Comparison of ENCODE assay signal across 21 cellular contexts in genomic region chr2:144211065-144211464, GRCh38.
A peak's percentile ranks its signal among the peaks of the same experiment; 100 is the strongest.
DNase-seq lines count a peak whose midpoint lies in the region; ATAC-seq lines count a peak whose summit lies in the region.
"Had no signal": no experiment of that assay in that cellular context is flagged by ENCODE, and none has a peak within 500 bp of the region (broad histone marks: within the 10 kb centered on the region; RNA-seq: fewer than 3 reads in every experiment).

No MANE protein-coding gene starts in this region.

- H3K9me3 Mint-ChIP-seq in activated CD4-positive, alpha-beta T cell treated with anti-CD3 and anti-CD28 coated beads, Interleukin-2, amount 10 ng/mL, durations not matched to agents 24 days and 14 days, result peaks cover 17% of the 10 kb centered on the region
- no peaks in the 10 kb centered on the region for H3K9me3 Mint-ChIP-seq in stimulated activated naive CD8-positive, alpha-beta T cell treated with anti-CD3 and anti-CD28 coated beads, Interleukin-15, amount 100 ng/mL, for 72 hours
- no peaks in the 10 kb centered on the region for H3K9me3 Mint-ChIP-seq in activated naive CD8-positive, alpha-beta T cell treated with anti-CD3 and anti-CD28 coated beads, Interleukin-2, amount 50 U/mL, for 24 hours

- H3K27me3 Mint-ChIP-seq in activated CD4-positive, alpha-beta T cell treated with anti-CD3 and anti-CD28 coated beads, Interleukin-2, amount 10 ng/mL, durations not matched to agents 24 days and 14 days, result no peaks in the 10 kb centered on the region
- H3K27me3 Mint-ChIP-seq in stimulated activated naive CD8-positive, alpha-beta T cell treated with anti-CD3 and anti-CD28 coated beads, Interleukin-15, amount 100 ng/mL, for 72 hours, result no peaks in the 10 kb centered on the region
- H3K27me3 Mint-ChIP-seq in activated naive CD8-positive, alpha-beta T cell treated with anti-CD3 and anti-CD28 coated beads, Interleukin-2, amount 50 U/mL, for 24 hours, result no peaks in the 10 kb centered on the region

- H3K4me1 Mint-ChIP-seq in activated CD4-positive, alpha-beta T cell treated with anti-CD3 and anti-CD28 coated beads, Interleukin-2, amount 10 ng/mL, durations not matched to agents 24 days and 14 days, result peaks cover 18% of the 10 kb centered on the region
- peaks cover 42% of the 10 kb centered on the region for H3K4me1 Mint-ChIP-seq in stimulated activated naive CD8-positive, alpha-beta T cell treated with anti-CD3 and anti-CD28 coated beads, Interleukin-15, amount 100 ng/mL, for 72 hours
- H3K4me1 Mint-ChIP-seq in activated naive CD8-positive, alpha-beta T cell treated with anti-CD3 and anti-CD28 coated beads, Interleukin-2, amount 50 U/mL, for 24 hours, result peaks cover 62% of the 10 kb centered on the region

- DNase-seq in activated CD4-positive, alpha-beta T cell treated with anti-CD3 and anti-CD28 coated beads, Interleukin-2, amount 10 ng/mL, durations not matched to agents 24 days and 14 days, result no peak
- no peak for DNase-seq in activated CD4-positive, alpha-beta T cell treated with anti-CD3 and anti-CD28 coated beads for 1 hour
- no peak for DNase-seq in stimulated activated naive CD8-positive, alpha-beta T cell treated with anti-CD3 and anti-CD28 coated beads, Interleukin-15, Interleukin-2, amounts not matched to agents 100 U/mL and 50 U/mL, for 24 hours
- DNase-seq in stimulated activated naive CD8-positive, alpha-beta T cell treated with anti-CD3 and anti-CD28 coated beads, Interleukin-15, amount 100 ng/mL, for 72 hours, result no peak
- no peak for DNase-seq in activated naive CD8-positive, alpha-beta T cell treated with anti-CD3 and anti-CD28 coated beads, Interleukin-2, amount 50 U/mL, for 24 hours
- DNase-seq: 8988T, ACHN, BE2C, Calu3, DMS79 treated with DMSO at 0.1 percent for 48 hours, GF-D8, HCEC 1CT, IMR-90, KG1, MM.1S, NCI-H446, NCI-H524 treated with DMSO at 0.1 percent for 48 hours, NCI-H774 had no signal

- peak; percentile 33 for ATAC-seq in stimulated activated naive CD8-positive, alpha-beta T cell treated with anti-CD3 and anti-CD28 coated beads, Interleukin-15, Interleukin-2, amounts not matched to agents 100 U/mL and 50 U/mL, for 24 hours
- no peak for ATAC-seq in stimulated activated naive CD8-positive, alpha-beta T cell treated with anti-CD3 and anti-CD28 coated beads, Interleukin-15, amount 100 ng/mL, for 72 hours
- peak; percentile 31 for ATAC-seq in activated naive CD8-positive, alpha-beta T cell treated with anti-CD3 and anti-CD28 coated beads, Interleukin-2, amount 50 U/mL, for 24 hours
- ATAC-seq in HG02973 (IDR thresholded peaks at IDR 0.05; ENCODE audit: unreplicated experiment) (no peak), HG03342 (IDR thresholded peaks at IDR 0.05; ENCODE audit: unreplicated experiment) (no peak)

- no peak overlapping the region for H3K4me3 Mint-ChIP-seq in activated CD4-positive, alpha-beta T cell treated with anti-CD3 and anti-CD28 coated beads, Interleukin-2, amount 10 ng/mL, durations not matched to agents 24 days and 14 days
- no peak overlapping the region for H3K4me3 Mint-ChIP-seq in stimulated activated naive CD8-positive, alpha-beta T cell treated with anti-CD3 and anti-CD28 coated beads, Interleukin-15, amount 100 ng/mL, for 72 hours
- H3K4me3 Mint-ChIP-seq in activated naive CD8-positive, alpha-beta T cell treated with anti-CD3 and anti-CD28 coated beads, Interleukin-2, amount 50 U/mL, for 24 hours, result no peak overlapping the region
- H3K4me3 Mint-ChIP-seq: CD14-positive monocyte had no signal

- peaks cover 11% of the 10 kb centered on the region for H3K36me3 Mint-ChIP-seq in activated CD4-positive, alpha-beta T cell treated with anti-CD3 and anti-CD28 coated beads, Interleukin-2, amount 10 ng/mL, durations not matched to agents 24 days and 14 days (ENCODE audit: low read depth)
- H3K36me3 Mint-ChIP-seq in activated naive CD8-positive, alpha-beta T cell treated with anti-CD3 and anti-CD28 coated beads, Interleukin-2, amount 50 U/mL, for 24 hours (ENCODE audit: low read depth), result peaks cover 23% of the 10 kb centered on the region

- H3K27ac Mint-ChIP-seq in activated CD4-positive, alpha-beta T cell treated with anti-CD3 and anti-CD28 coated beads, Interleukin-2, amount 10 ng/mL, durations not matched to agents 24 days and 14 days, result peak overlapping the region; percentile 41
- H3K27ac Mint-ChIP-seq in stimulated activated naive CD8-positive, alpha-beta T cell treated with anti-CD3 and anti-CD28 coated beads, Interleukin-15, amount 100 ng/mL, for 72 hours, result no peak overlapping the region
- peak overlapping the region; percentile 65 for H3K27ac Mint-ChIP-seq in activated naive CD8-positive, alpha-beta T cell treated with anti-CD3 and anti-CD28 coated beads, Interleukin-2, amount 50 U/mL, for 24 hours
- H3K27ac Mint-ChIP-seq: CD14-positive monocyte had no signal

- intact Hi-C loops in activated CD4-positive, alpha-beta T cell treated with anti-CD3 and anti-CD28 coated beads, Interleukin-2, amount 10 ng/mL, durations not matched to agents 24 days and 14 days (cut with micrococcal nuclease), result loop anchor here (5.0 kb wide), 1 partner anchor 49 kb away; no protein-coding TSS in a partner anchor

Comparison
In these comparisons a context has a peak if more than half of its experiments do, and no peak if none do; other contexts are left out.
1. ATAC-seq: peak in stimulated activated naive CD8-positive, alpha-beta T cell treated with anti-CD3 and anti-CD28 coated beads, Interleukin-15, Interleukin-2, amounts not matched to agents 100 U/mL and 50 U/mL, for 24 hours (single experiment) and activated naive CD8-positive, alpha-beta T cell treated with anti-CD3 and anti-CD28 coated beads, Interleukin-2, amount 50 U/mL, for 24 hours (single experiment); none in stimulated activated naive CD8-positive, alpha-beta T cell treated with anti-CD3 and anti-CD28 coated beads, Interleukin-15, amount 100 ng/mL, for 72 hours (single experiment), HG02973 (single experiment) and HG03342 (single experiment).
2. H3K27ac Mint-ChIP-seq: peak in activated CD4-positive, alpha-beta T cell treated with anti-CD3 and anti-CD28 coated beads, Interleukin-2, amount 10 ng/mL, durations not matched to agents 24 days and 14 days (single experiment) and activated naive CD8-positive, alpha-beta T cell treated with anti-CD3 and anti-CD28 coated beads, Interleukin-2, amount 50 U/mL, for 24 hours (single experiment); none in stimulated activated naive CD8-positive, alpha-beta T cell treated with anti-CD3 and anti-CD28 coated beads, Interleukin-15, amount 100 ng/mL, for 72 hours (0 of 2).